ENCODE assay signal across 23 cellular contexts in genomic region chr21:45871616-45872236, GRCh38.
"Had no signal": no experiment of that assay in that cellular context is flagged by ENCODE, and none has a peak within 500 bp of the region (broad histone marks: within the 10 kb centered on the region; RNA-seq: fewer than 3 reads in every experiment).

No MANE protein-coding gene starts in this region.

- H3K27ac Mint-ChIP-seq: activated T-helper 2 cell treated with anti-CD3 and anti-CD28 coated beads, Interferon-gamma antibody, Interleukin-2, Interleukin-4, amounts not matched to agents 10 μg/mL and 5 μg/mL and 100 μg/mL, durations not matched to agents 14 hours and 24 hours and 36 hours; naive B cell had no signal

- H3K4me3 ChIP-seq: coronary artery, mucosa of descending colon, pancreas, SJSA1, tibial artery had no signal

- H3K27ac ChIP-seq: brain microvascular endothelial cell, coronary artery, pancreas, SJSA1, tibial artery, VCaP had no signal

- H3K9me3 ChIP-seq: mucosa of descending colon, pancreas, SJSA1, tibial artery had no signal

- H3K4me1 Mint-ChIP-seq: central memory CD8-positive, alpha-beta T cell had no signal

- H3K36me3 Mint-ChIP-seq: naive B cell had no signal

- H3K27me3 ChIP-seq: brain microvascular endothelial cell, pancreas, SJSA1 had no signal

- H3K36me3 ChIP-seq: brain microvascular endothelial cell, pancreas, tibial artery had no signal

- H3K4me3 Mint-ChIP-seq: central memory CD8-positive, alpha-beta T cell; naive B cell; T-helper 17 cell had no signal

- H3K4me1 ChIP-seq: pancreas, tibial artery had no signal

- ATAC-seq: left lobe of liver, mucosa of descending colon, pancreas, T-helper 17 cell had no signal

- FAIRE-seq: endometrium, keratinocyte, pancreas had no signal

- H3K9me3 Mint-ChIP-seq: activated T-helper 2 cell treated with anti-CD3 and anti-CD28 coated beads, Interferon-gamma antibody, Interleukin-2, Interleukin-4, amounts not matched to agents 10 μg/mL and 5 μg/mL and 100 μg/mL, durations not matched to agents 14 hours and 24 hours and 36 hours; central memory CD8-positive, alpha-beta T cell; naive B cell had no signal

- DNase-seq: activated CD4-positive, alpha-beta T cell treated with anti-CD3 and anti-CD28 coated beads, Interleukin-2, amount 50 U/mL, for 48 hours; activated naive CD4-positive, alpha-beta T cell treated with Interleukin-2 at 50 U/mL for 16 hours; activated T-cell treated with anti-CD3 and anti-CD28 coated beads for 4 hours; brain microvascular endothelial cell; erythroblast; foreskin melanocyte; glutamatergic neuron; mammary epithelial cell; mucosa of descending colon; naive B cell; pancreas; stimulated activated CD4-positive, alpha-beta T cell treated with anti-CD3 and anti-CD28 coated beads, Interleukin-2, amount 100 ng/mL, for 24 hours; stimulated activated naive CD4-positive, alpha-beta T cell treated with Interleukin-2 at 50 U/mL for 16 hours; T-helper 17 cell had no signal
